In genomic region chr13:112877066-112877465, GRCh38 we compare ENCODE assay signal across 28 cellular contexts.
DNase-seq lines count a peak whose midpoint lies in the region; ATAC-seq, FAIRE-seq and TF ChIP-seq lines count a peak whose summit lies in the region.
"Had no signal": no experiment of that assay in that cellular context is flagged by ENCODE, and none has a peak within 500 bp of the region (broad histone marks: within the 10 kb centered on the region; RNA-seq: fewer than 3 reads in every experiment).

No MANE protein-coding gene starts in this region.

- H3K4me2 ChIP-seq in HepG2 (ENCODE audit: low read depth, low read length), result no peak overlapping the region
- H3K4me2 ChIP-seq: PC-9 had no signal

- no peaks in the 10 kb centered on the region for H3K9me3 ChIP-seq in right atrium auricular region
- no peaks in the 10 kb centered on the region for H3K9me3 ChIP-seq in HepG2 (ENCODE audit: low read length)
- H3K9me3 ChIP-seq in spleen, result peaks cover 0 to 5% (median 0%) of the 10 kb centered on the region in 8 donors
- H3K9me3 ChIP-seq: BE2C, HAP-1, MG63 had no signal

- H3K79me2 ChIP-seq in HepG2 (ENCODE audit: insufficient read depth, low read length), result no peaks in the 10 kb centered on the region

- WGBS in HepG2 (ENCODE audit: low lambda C conversion rate), result 100% methylated on average over 2 of the region's 12 CpGs
- 90 to 93% (median 90%) methylated on average over 12 of the region's 12 CpGs for WGBS in spleen, 5 donors

- TF ChIP-seq RAD21 in HepG2 (CRISPR knock-in tag; IDR thresholded peaks at IDR 0.05), result no peak

- peaks cover 36% of the 10 kb centered on the region for H3K36me3 Mint-ChIP-seq in activated T-cell treated with anti-CD3 and anti-CD28 coated beads, Interleukin-2, amount 50 U/mL, for 4 hours (ENCODE audit: insufficient read depth)

- in situ Hi-C loops in HepG2 (cut with HindIII; ENCODE audit: extremely low pct_ligation_motif_present, low pct_unique_long_range_greater_than_20kb), result no loop called here

- POLR2A ChIA-PET in HepG2 (lab: Yijun Ruan, JAX), result no interaction called here

- peak; percentile 13 for DNase-seq in activated T-cell treated with anti-CD3 and anti-CD28 coated beads, Interleukin-2, amount 50 U/mL, for 1 hour
- DNase-seq in activated T-cell treated with anti-CD3 and anti-CD28 coated beads, Interleukin-2, amount 50 U/mL, for 4 hours, result no peak
- DNase-seq in left ventricle myocardium superior (peak; percentile 10), right atrium auricular region (ENCODE audit: low spot score) (no peak), HepG2 (ENCODE audit: low spot score) (no peak), spleen (peak; percentile 62), MV-4-11 (lab: John Stamatoyannopoulos, UW) (no peak)
- DNase-seq: 8988T, ACHN, BE2C, Calu3, DMS79 treated with DMSO at 0.1 percent for 48 hours, GF-D8, GOT3, HFFc6, IMR-90, KG1, MG63, NCI-H2029, NCI-H446 treated with DMSO at 0.1 percent for 48 hours, NCI-H526 treated with DMSO at 0.1 percent for 48 hours, PC-9, SHP77 had no signal

- TF ChIP-seq POLR2A in HepG2 (IDR thresholded peaks at IDR 0.05; ENCODE audit: insufficient read depth in 1 of 2, low read depth in 2 of 2, low read length in 2 of 2), result no peak
- TF ChIP-seq POLR2A in spleen (IDR thresholded peaks at IDR 0.05), result no peak

- FAIRE-seq in HepG2 (lab: Jason Lieb, UNC), result no peak
- FAIRE-seq: GM12891 had no signal

- intact Hi-C loops in left ventricle myocardium superior (cut with micrococcal nuclease) (no loop called here), HepG2 (cut with micrococcal nuclease; ENCODE audit: unreplicated experiment) (no loop called here), spleen (cut with DNase I; ENCODE audit: low total_unique reads) (loop anchor here (5.0 kb wide), 1 partner anchor 235 kb away; no protein-coding TSS in a partner anchor)

- no peak overlapping the region for H3K27ac ChIP-seq in right atrium auricular region
- H3K27ac ChIP-seq in HepG2 (ENCODE audit: extremely low read length, insufficient read depth, low read length), result no peak overlapping the region
- no peak overlapping the region for H3K27ac ChIP-seq in spleen
- H3K27ac ChIP-seq: PC-9 had no signal

- H3K9me3 Mint-ChIP-seq in activated T-cell treated with anti-CD3 and anti-CD28 coated beads, Interleukin-2, amount 50 U/mL, for 4 hours, result peaks cover 7% of the 10 kb centered on the region
- H3K9me3 Mint-ChIP-seq: CD14-positive monocyte, HFFc6 had no signal

- H4K20me1 ChIP-seq in HepG2 (ENCODE audit: insufficient read depth, low read length), result no peaks in the 10 kb centered on the region

- H3K27me3 ChIP-seq in right atrium auricular region (no peaks in the 10 kb centered on the region), HepG2 (ENCODE audit: control insufficient read depth in 1 of 2, insufficient read depth in 2 of 2, low read length in 2 of 2) (no peaks in the 10 kb centered on the region), spleen (replicated peaks in 1 of 7) (no peaks in the 10 kb centered on the region)
- H3K27me3 ChIP-seq: BE2C, MG63 had no signal

- ATAC-seq in activated T-cell treated with anti-CD3 and anti-CD28 coated beads, Interleukin-2, amount 50 U/mL, for 4 hours, result no peak
- ATAC-seq in left ventricle myocardium superior (no peak), HepG2 (no peak), HG03520 (IDR thresholded peaks at IDR 0.05; ENCODE audit: unreplicated experiment) (no peak)

- CTCF ChIA-PET in HepG2 (lab: Yijun Ruan, JAX; ENCODE audit: low intra/inter-chr PET ratio, low total read pairs), result no interaction called here

- no peak overlapping the region for H2AFZ ChIP-seq in HepG2 (ENCODE audit: low read length)
- H2AFZ ChIP-seq: PC-9 had no signal

- H3K9ac ChIP-seq in HepG2 (ENCODE audit: insufficient read depth, low read depth, low read length), result no peak overlapping the region

- TF ChIP-seq CTCF in right atrium auricular region (IDR thresholded peaks at IDR 0.05) (no peak), HepG2 (CRISPR knock-in tag; IDR thresholded peaks at IDR 0.05) (no peak), spleen (IDR thresholded peaks at IDR 0.05 in 8 of 11, conservative IDR thresholded peaks at IDR 0.05 in 3 of 11) (no peak)

- H3K4me1 ChIP-seq in right atrium auricular region, result peaks cover 0 to 18% of the 10 kb centered on the region in 2 donors
- H3K4me1 ChIP-seq in HepG2 (ENCODE audit: insufficient read depth, low read length), result peaks cover 6% of the 10 kb centered on the region; the same call in 1 of the 2 replicates
- peaks cover 9 to 30% (median 22%) of the 10 kb centered on the region in 6 donors for H3K4me1 ChIP-seq in spleen
- H3K4me1 ChIP-seq: HAP-1 had no signal

- H3K4me3 Mint-ChIP-seq in activated T-cell treated with anti-CD3 and anti-CD28 coated beads, Interleukin-2, amount 50 U/mL, for 4 hours, result no peak overlapping the region
- H3K4me3 Mint-ChIP-seq: CD14-positive monocyte; CD8-positive, alpha-beta memory T cell; HFFc6 had no signal

- H3K36me3 ChIP-seq in right atrium auricular region (peaks cover 45% of the 10 kb centered on the region), HepG2 (replicated peaks in 1 of 2; ENCODE audit: control insufficient read depth in 1 of 2, insufficient read depth in 2 of 2, low read length in 2 of 2) (peaks cover 35 to 65% of the 10 kb centered on the region in 2 experiments), spleen (peaks cover 0 to 75% (median 54%) of the 10 kb centered on the region in 6 donors)
- H3K36me3 ChIP-seq: MG63 had no signal

- BruUV-seq in HepG2 (replicated peaks; lab: Mats Ljungman, UMichigan), result no TSS peak

- H3K27me3 Mint-ChIP-seq in activated T-cell treated with anti-CD3 and anti-CD28 coated beads, Interleukin-2, amount 50 U/mL, for 4 hours (ENCODE audit: low read depth), result no peaks in the 10 kb centered on the region

- TF ChIP-seq EP300 in HepG2 (IDR thresholded peaks at IDR 0.05; ENCODE audit: low read depth in 2 of 2, low read length in 2 of 2), result no peak
- TF ChIP-seq EP300 in HepG2 (CRISPR knock-in tag; IDR thresholded peaks at IDR 0.05; ENCODE audit: borderline replicate concordance), result no peak

- H3K4me1 Mint-ChIP-seq in activated T-cell treated with anti-CD3 and anti-CD28 coated beads, Interleukin-2, amount 50 U/mL, for 4 hours (ENCODE audit: low read depth), result peaks cover 13% of the 10 kb centered on the region

- H3K4me3 ChIP-seq in right atrium auricular region (no peak overlapping the region), HepG2 (replicated peaks in 1 of 3; ENCODE audit: insufficient read depth in 1 of 3, low read depth in 2 of 3, low read length in 3 of 3) (no peak overlapping the region), spleen (no peak overlapping the region)
- H3K4me3 ChIP-seq: HAP-1, MG63, PC-9 had no signal

TF ChIP-seq in HepG2, 621 proteins besides CTCF, POLR2A, EP300 and RAD21:
- TF ChIP-seq KDM2A (CRISPR knock-in tag; IDR thresholded peaks at IDR 0.05; ENCODE audit: borderline replicate concordance, low read depth), result no peak
- no peak for TF ChIP-seq ETV6 (CRISPR knock-in tag; conservative IDR thresholded peaks at IDR 0.05)
- no peak for TF ChIP-seq THRA (CRISPR knock-in tag; IDR thresholded peaks at IDR 0.05; ENCODE audit: borderline replicate concordance)
- TF ChIP-seq ZNF639 (CRISPR knock-in tag; conservative IDR thresholded peaks at IDR 0.05), result no peak
- TF ChIP-seq TRIM22 (IDR thresholded peaks at IDR 0.05), result no peak
- TF ChIP-seq MTF1 (CRISPR knock-in tag; IDR thresholded peaks at IDR 0.05), result no peak
- TF ChIP-seq HIC2 (CRISPR knock-in tag; IDR thresholded peaks at IDR 0.05; ENCODE audit: low read depth), result no peak
- peak; percentile 28 for TF ChIP-seq RBM22 (optimal IDR thresholded peaks at IDR 0.05; ENCODE audit: low read length)
TF ChIP-seq in HepG2: peak in this region for 1.

Comparison
In these comparisons a context has a peak if more than half of its experiments do, and no peak if none do; other contexts are left out.
1. DNase-seq: peak in activated T-cell treated with anti-CD3 and anti-CD28 coated beads, Interleukin-2, amount 50 U/mL, for 1 hour (single experiment), left ventricle myocardium superior (single experiment) and spleen (single experiment); none in activated T-cell treated with anti-CD3 and anti-CD28 coated beads, Interleukin-2, amount 50 U/mL, for 4 hours (single experiment), right atrium auricular region (single experiment), HepG2 (single experiment) and MV-4-11 (single experiment).